12 cellular contexts compared by ENCODE assay signal in genomic region chr3:188646592-188646991, GRCh38.
DNase-seq lines count a peak whose midpoint lies in the region; ATAC-seq lines count a peak whose summit lies in the region.
"Had no signal": no experiment of that assay in that cellular context is flagged by ENCODE, and none has a peak within 500 bp of the region (broad histone marks: within the 10 kb centered on the region; RNA-seq: fewer than 3 reads in every experiment).

No MANE protein-coding gene starts in this region.

- no peak overlapping the region for H2AK5ac ChIP-seq in neuronal stem cell (ENCODE audit: low read depth, low read length)

- no peaks in the 10 kb centered on the region for H3K79me1 ChIP-seq in neuronal stem cell (ENCODE audit: low read depth, low read length)

- H4K8ac ChIP-seq in neuronal stem cell (ENCODE audit: low read depth, low read length): no peak overlapping the region

- H3K9ac ChIP-seq in adipocyte (ENCODE audit: low read length) (no peak overlapping the region), neuronal stem cell (ENCODE audit: low read depth, low read length, poor library complexity) (no peak overlapping the region)

- H2BK5ac ChIP-seq in neuronal stem cell (ENCODE audit: low read length): no peak overlapping the region

- H3K27ac ChIP-seq in neuronal stem cell (replicated peaks; ENCODE audit: low read length): no peak overlapping the region
- H3K27ac ChIP-seq: gastrocnemius medialis had no signal

- ATAC-seq in left lobe of liver (peak; percentile 23), HG03196 (IDR thresholded peaks at IDR 0.05; ENCODE audit: unreplicated experiment) (no peak)
- ATAC-seq: activated T-cell treated with anti-CD3 and anti-CD28 coated beads, Interleukin-2, amount 50 U/mL, for 4 hours; gastrocnemius medialis had no signal

- H2BK12ac ChIP-seq in neuronal stem cell (ENCODE audit: low read length): no peak overlapping the region

- DNase-seq in DMS153 (lab: John Stamatoyannopoulos, UW) (peak; percentile 83), KG1 (lab: John Stamatoyannopoulos, UW) (peak; percentile 11), adipocyte (ENCODE audit: low read depth) (peak; percentile 44), left lobe of liver (ENCODE audit: low spot score) (no peak), NCI-H774 (lab: John Stamatoyannopoulos, UW) (no peak), neuronal stem cell (ENCODE audit: low spot score) (no peak)
- DNase-seq in activated CD4-positive, alpha-beta T cell treated with anti-CD3 and anti-CD28 coated beads, Interleukin-2, amount 50 U/mL, for 4 hours: no peak
- DNase-seq: activated T-cell treated with anti-CD3 and anti-CD28 coated beads, Interleukin-2, amount 50 U/mL, for 4 hours; gastrocnemius medialis; HCEC 1CT; NCI-H510A treated with DMSO at 0.1 percent for 48 hours had no signal

- H3K14ac ChIP-seq in neuronal stem cell (ENCODE audit: low read length): no peak overlapping the region

- no peak overlapping the region for H2BK120ac ChIP-seq in neuronal stem cell (ENCODE audit: low read depth, low read length)

- H3K27me3 ChIP-seq in adipocyte (replicated peaks; ENCODE audit: control insufficient read depth, insufficient read depth, low read length) (no peaks in the 10 kb centered on the region), neuronal stem cell (ENCODE audit: control insufficient read depth in 3 of 3, insufficient read depth in 3 of 3, low read depth in 1 of 3, low read length in 3 of 3) (no peaks in the 10 kb centered on the region)
- H3K27me3 ChIP-seq: gastrocnemius medialis had no signal

- no peak overlapping the region for H2AFZ ChIP-seq in neuronal stem cell (ENCODE audit: low read length)

- H3K4me1 ChIP-seq in adipocyte (ENCODE audit: control insufficient read depth, insufficient read depth, low read length) (no peaks in the 10 kb centered on the region), neuronal stem cell (ENCODE audit: control insufficient read depth in 2 of 2, insufficient read depth in 1 of 2, low read depth in 1 of 2, low read length in 2 of 2) (peaks cover 0 to 2% of the 10 kb centered on the region in 2 donors)

- H3K9me3 ChIP-seq in adipocyte (ENCODE audit: control insufficient read depth, low read length): no peaks in the 10 kb centered on the region
- H3K9me3 ChIP-seq in neuronal stem cell (replicated peaks in 1 of 2; ENCODE audit: control insufficient read depth in 2 of 2, insufficient read depth in 1 of 2, low read depth in 1 of 2, low read length in 2 of 2): no peaks in the 10 kb centered on the region
- H3K9me3 ChIP-seq: gastrocnemius medialis had no signal

- H3K36me3 ChIP-seq in adipocyte (ENCODE audit: control insufficient read depth, insufficient read depth, low read length, severe bottlenecking): no peaks in the 10 kb centered on the region
- H3K36me3 ChIP-seq in neuronal stem cell (replicated peaks in 1 of 2; ENCODE audit: control insufficient read depth in 2 of 2, insufficient read depth in 2 of 2, low read length in 2 of 2): no peaks in the 10 kb centered on the region
- H3K36me3 ChIP-seq: gastrocnemius medialis had no signal

- H3K4me3 ChIP-seq in adipocyte (ENCODE audit: low read length) (no peak overlapping the region), neuronal stem cell (ENCODE audit: low read length in 2 of 2) (no peak overlapping the region)
- H3K4me3 ChIP-seq: gastrocnemius medialis had no signal

- H3K23ac ChIP-seq in neuronal stem cell (ENCODE audit: low read depth, low read length, poor library complexity): no peak overlapping the region

- no peak overlapping the region for H4K91ac ChIP-seq in neuronal stem cell (ENCODE audit: low read depth, low read length, poor library complexity)

- no peak overlapping the region for H3K4ac ChIP-seq in neuronal stem cell (ENCODE audit: low read length)

- H3K18ac ChIP-seq in neuronal stem cell (ENCODE audit: low read length): no peak overlapping the region

- H2BK15ac ChIP-seq in neuronal stem cell (ENCODE audit: low read length): no peak overlapping the region

- WGBS in neuronal stem cell (ENCODE audit: extremely low coverage in 2 of 2, insufficient read length in 2 of 2, insufficient replicate concordance in 1 of 2), 2 donors: no CpG with 5 or more reads among the region's 1 CpG

- H3K4me2 ChIP-seq in neuronal stem cell (ENCODE audit: insufficient read depth, low read length, poor library complexity, severe bottlenecking): no peak overlapping the region

Comparison
In these comparisons a context has a peak if more than half of its experiments do, and no peak if none do; other contexts are left out.
1. DNase-seq: peak in DMS153 (single experiment), KG1 (single experiment) and adipocyte (single experiment); none in left lobe of liver (single experiment), NCI-H774 (single experiment), neuronal stem cell (single experiment) and activated CD4-positive, alpha-beta T cell treated with anti-CD3 and anti-CD28 coated beads, Interleukin-2, amount 50 U/mL, for 4 hours (0 of 2).